ENCODE assay signal across 8 cellular contexts in the genomic region with DNA sequence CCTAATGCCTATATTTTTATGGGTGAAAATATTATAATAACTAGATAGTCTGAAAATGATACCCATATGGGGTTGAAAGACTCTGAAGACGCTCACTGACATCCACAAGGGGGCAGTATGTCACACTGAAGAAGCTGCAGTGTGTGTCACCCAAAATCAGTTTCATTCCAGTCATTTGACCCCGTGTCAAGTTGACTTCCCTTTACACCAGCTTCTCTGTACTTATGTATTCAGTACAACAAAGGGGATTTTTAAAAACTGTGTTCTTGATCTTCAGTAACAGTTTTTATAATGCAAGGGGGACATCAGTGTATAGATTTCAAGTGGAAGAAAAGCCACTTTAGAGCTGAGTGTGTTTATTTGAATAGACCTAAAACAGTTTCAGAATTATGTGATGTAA. TPM values are rescaled to one million over a fixed set of nuclear protein-coding genes. Genes with fewer than 3 reads are reported as not detected.
DNase-seq lines count a peak whose midpoint lies in the region; ATAC-seq, FAIRE-seq and TF ChIP-seq lines count a peak whose summit lies in the region.

No MANE protein-coding gene starts in this region.

- H3K4me3 Mint-ChIP-seq in H9 = no peak overlapping the region

- BruUV-seq in K562 (replicated peaks; lab: Mats Ljungman, UMichigan) = no TSS peak

- H3K4me1 ChIP-seq in H9 (ENCODE audit: insufficient read depth, low read length) = peaks cover 7% of the 10 kb centered on the region; the same call in 1 of the 2 replicates
- H3K4me1 ChIP-seq in K562 (replicated peaks in 1 of 2; ENCODE audit: control insufficient read depth in 2 of 2, insufficient read depth in 2 of 2, low read length in 2 of 2) = no peaks in the 10 kb centered on the region; a peak in 1 of 5 replicates

- H3T11ph ChIP-seq in H9 (ENCODE audit: low read length) = no peak overlapping the region

- H3K9ac ChIP-seq in H9 (ENCODE audit: extremely low read depth, insufficient read length, low read length) = no peak overlapping the region
- no peak overlapping the region for H3K9ac ChIP-seq in K562 (ENCODE audit: insufficient read depth in 1 of 2, low read depth in 2 of 2, low read length in 2 of 2)

- H3K4me1 Mint-ChIP-seq in H9 = peaks cover 5 to 6% of the 10 kb centered on the region in 2 experiments

- intact Hi-C loops in K562 (cut with micrococcal nuclease) = loop anchor here (1.0 to 5.0 kb wide), 4 partner anchors 62 to 493 kb away; partner anchors contain the start of gene COQ3

- H3K27me3 ChIP-seq in H9 (ENCODE audit: insufficient read depth, low read length) (no peaks in the 10 kb centered on the region), K562 (ENCODE audit: control insufficient read depth in 2 of 2, insufficient read depth in 2 of 2, low read length in 2 of 2) (peaks cover 6 to 10% of the 10 kb centered on the region in 2 experiments; a peak in 1 of 5 replicates)

- H3K4ac ChIP-seq in H9 (ENCODE audit: low read depth, low read length) = no peak overlapping the region

- H3K9me1 ChIP-seq in K562 (ENCODE audit: control insufficient read depth, insufficient read depth, low read length) = no peaks in the 10 kb centered on the region

- H2AFZ ChIP-seq in H9 (ENCODE audit: low read length) = no peak overlapping the region
- H2AFZ ChIP-seq in K562 (ENCODE audit: low read depth, low read length) = no peak overlapping the region

- no peak overlapping the region for H3K14ac ChIP-seq in H9 (ENCODE audit: insufficient read depth, low read length)

- no peak overlapping the region for H4K91ac ChIP-seq in H9 (ENCODE audit: insufficient read length, low read depth, low read length)

- in situ Hi-C loops in K562 (cut with MboI) = loop anchor here (25.0 kb wide), 1 partner anchor 407 kb away; no protein-coding TSS in a partner anchor

- H2BK12ac ChIP-seq in H9 (ENCODE audit: insufficient read length, low read depth, low read length) = no peak overlapping the region

- no peak overlapping the region for H3K18ac ChIP-seq in H9 (ENCODE audit: insufficient read length, low read depth, low read length)

- no peak overlapping the region for H3K56ac ChIP-seq in H9 (ENCODE audit: insufficient read length, low read depth, low read length)

- no peak overlapping the region for H3K4me2 ChIP-seq in H9 (ENCODE audit: insufficient read depth, insufficient read length, low read length)
- H3K4me2 ChIP-seq in K562 (ENCODE audit: insufficient read depth, low read length) = no peak overlapping the region

- peak; percentile 92 for ATAC-seq in K562

- H2BK20ac ChIP-seq in H9 (ENCODE audit: low read depth, low read length, poor library complexity, severe bottlenecking) = no peak overlapping the region

- H3K23me2 ChIP-seq in H9 (ENCODE audit: insufficient read length, low read depth, low read length, poor library complexity, severe bottlenecking) = no peaks in the 10 kb centered on the region

- peak overlapping the region in 1 of 3 experiments; percentile 66; a peak in 2 of 7 replicates for H3K27ac Mint-ChIP-seq in H9

- peak; percentile 54 to 72 for TF ChIP-seq RAD21 in K562 (CRISPR knock-in tag; conservative IDR thresholded peaks at IDR 0.05 in 1 of 2, IDR thresholded peaks at IDR 0.05 in 1 of 2)

- TF ChIP-seq CTCF in H9 (conservative IDR thresholded peaks at IDR 0.05) (peak; percentile 89), K562 (IDR thresholded peaks at IDR 0.05 in 2 of 3, conservative IDR thresholded peaks at IDR 0.05 in 1 of 3; ENCODE audit: insufficient read depth in 2 of 3, low read depth in 1 of 3, low read length in 3 of 3) (peak; percentile 60 to 86 (median 75))

- no peak for TF ChIP-seq EP300 in K562 (IDR thresholded peaks at IDR 0.05; ENCODE audit: low read length)

- no CpG with 5 or more reads among the region's 2 CpGs for WGBS in H9 (ENCODE audit: extremely low coverage, insufficient read length, low lambda C conversion rate)
- WGBS in K562 (ENCODE audit: insufficient coverage, low coverage, missing lambda C conversion rate) = 0% methylated on average over 2 of the region's 2 CpGs

- H2BK5ac ChIP-seq in H9 (ENCODE audit: insufficient read length, low read length) = no peak overlapping the region

- H2BK120ac ChIP-seq in H9 (ENCODE audit: low read depth, low read length, poor library complexity, severe bottlenecking) = no peak overlapping the region

- H2AK5ac ChIP-seq in H9 (ENCODE audit: insufficient read length, low read length) = no peak overlapping the region

- peak; percentile 92 for FAIRE-seq in K562 (lab: Jason Lieb, UNC)

- H4K20me1 ChIP-seq in H9 (ENCODE audit: control insufficient read depth, insufficient read depth, insufficient read length) (no peaks in the 10 kb centered on the region), K562 (replicated peaks; ENCODE audit: control insufficient read depth, insufficient read depth, low read length) (no peaks in the 10 kb centered on the region)

- peak; percentile 28 for DNase-seq in NK-92 treated with Interleukin-12 subunit alpha and Interleukin-12 subunit beta, amount 100 ng/mL, for 24 hours (lab: John Stamatoyannopoulos, UW)
- no peak for DNase-seq in NK-92 (lab: John Stamatoyannopoulos, UW; ENCODE audit: unreplicated experiment)
- DNase-seq in H9 = peak; percentile 41
- peak; percentile 77 for DNase-seq in LHCN-M2 (ENCODE audit: low read depth)
- peak in 3 of 5 experiments; percentile 15 to 82 (median 34) for DNase-seq in T-helper 2 cell
- DNase-seq in K562 (ENCODE audit: extremely low read depth in 1 of 4, low spot score in 3 of 4) = peak; percentile 68 to 79 (median 76)
- DNase-seq in kidney tubule cell (ENCODE audit: low spot score) = peak; percentile 73
- peak; percentile 12 to 54 (median 52) for DNase-seq in stimulated activated CD4-positive, alpha-beta T cell treated with anti-CD3 and anti-CD28 coated beads, TNF-alpha, amount 100 ng/mL, for 24 hours (ENCODE audit: low read depth in 3 of 3)

- no peak overlapping the region for H4K8ac ChIP-seq in H9 (replicated peaks; ENCODE audit: insufficient read length, low read depth, low read length)

- no peak for TF ChIP-seq POLR2A in K562 (conservative IDR thresholded peaks at IDR 0.05)

- H3K9me3 Mint-ChIP-seq in H9 = no peaks in the 10 kb centered on the region

- peaks cover 0 to 9% (median 0%) of the 10 kb centered on the region in 3 experiments; a peak in 2 of 7 replicates for H3K36me3 Mint-ChIP-seq in H9 (ENCODE audit: insufficient read depth in 1 of 3, low read depth in 3 of 3)

- H3K4me3 ChIP-seq in K562 = no peak overlapping the region

- no peak overlapping the region for H3K23ac ChIP-seq in H9 (ENCODE audit: insufficient read length, low read depth, low read length)

- no peak overlapping the region for H3K27ac ChIP-seq in H9 (ENCODE audit: insufficient read length, low read depth, low read length)
- no peak overlapping the region for H3K27ac ChIP-seq in K562 (ENCODE audit: extremely low read depth, low read depth, low read length)

- H3K9me3 ChIP-seq in H9 (ENCODE audit: control insufficient read depth, low read depth, low read length) = no peaks in the 10 kb centered on the region
- no peaks in the 10 kb centered on the region for H3K9me3 ChIP-seq in K562 (replicated peaks; ENCODE audit: control insufficient read depth, insufficient read depth, low read depth, low read length)

- CTCF ChIA-PET in K562 (lab: Yijun Ruan, JAX; ENCODE audit: low intra/inter-chr PET ratio) = interaction anchor here (0.6 to 1.4 kb wide), 4 partner anchors 96 to 416 kb away, joined by 3 to 4 read pairs (median 3); no protein-coding TSS in a partner anchor

- H3K79me1 ChIP-seq in H9 (ENCODE audit: insufficient read depth, low read depth, low read length, poor library complexity, severe bottlenecking) = no peaks in the 10 kb centered on the region

- no peaks in the 10 kb centered on the region for H3K27me3 Mint-ChIP-seq in H9 (ENCODE audit: low read depth)

- H3K36me3 ChIP-seq in K562 (ENCODE audit: control insufficient read depth, insufficient read depth, low read length) = no peaks in the 10 kb centered on the region

- H3K79me2 ChIP-seq in H9 (ENCODE audit: insufficient read depth, low read length) (no peaks in the 10 kb centered on the region), K562 (ENCODE audit: control insufficient read depth, insufficient read depth, low read length) (no peaks in the 10 kb centered on the region)

- POLR2A ChIA-PET in K562 (lab: Yijun Ruan, JAX) = interaction anchor here (0.8 to 1.8 kb wide), 3 partner anchors 13 to 18 kb away, joined by 4 to 5 read pairs (median 5); no protein-coding TSS in a partner anchor

- H4K5ac ChIP-seq in H9 (ENCODE audit: insufficient read length, low read depth, low read length) = no peak overlapping the region

- no peak overlapping the region for H2BK15ac ChIP-seq in H9 (ENCODE audit: low read depth, low read length)

RNA-seq across cellular contexts. Expression of gene FAXC, which starts 19.3 kb away (rescaled TPM):
- total RNA-seq in H9 (2021) = 17.2 and 17.7 TPM in 2 replicates
- 0.90 and 2.9 TPM in 2 replicates for total RNA-seq in LHCN-M2 (2014; rRNA removed)
- polyA plus RNA-seq in LHCN-M2 (2012) = 2.5 TPM
- total RNA-seq in K562 (2011; cell fraction: chromatin; rRNA removed; ENCODE audit: low replicate concordance) = 0.32 TPM in 1 of 2 replicates, not detected in the other
- total RNA-seq in K562 (2011; cell fraction: nucleolus; rRNA removed) = not detected in 2 replicates
- 0.37 TPM in 1 of 2 replicates, not detected in the other for total RNA-seq in K562 (2011; cell fraction: nucleoplasm; rRNA removed)
- total RNA-seq in K562 (2014; rRNA removed) = 0.04 TPM in 1 of 2 replicates, not detected in the other
- total RNA-seq in K562 (2014; rRNA removed; fragmentation: Illumina TruSeq; extraction: Trizol) = not detected in 2 replicates
- not detected in 2 replicates for total RNA-seq in K562 (2015; rRNA removed; fragmentation: Illumina TruSeq; extraction: Trizol)
- not detected in 2 replicates for total RNA-seq in K562 (2021)
- 0.40 TPM in 1 of 2 replicates, not detected in the other for polyA plus RNA-seq in K562 (2011; rRNA removed)
- 0.10 TPM in 1 of 2 replicates, not detected in the other for polyA plus RNA-seq in K562 (2011; cell fraction: cytosol; rRNA removed)
- 0.01 and 0.34 TPM in 2 replicates for polyA plus RNA-seq in K562 (2011; cell fraction: nucleus; rRNA removed)
- 0.17 and 0.18 TPM in 2 replicates for polyA plus RNA-seq in K562 (2012)
- polyA plus RNA-seq in K562 (2014; fragmentation: Illumina TruSeq; extraction: Trizol) = 0.06 and 0.22 TPM in 2 replicates
- polyA plus RNA-seq in K562 (2014; fragmentation: Nextera tagmentation; extraction: Ambion mirVana) = under 1 TPM; 0.13 to 0.14 TPM
- 0.19 TPM in 1 of 2 replicates, not detected in the other for polyA plus RNA-seq in K562 (2014; rRNA removed)
- polyA minus RNA-seq in K562 (2011; rRNA and poly(A)+ RNA removed) = 0.03 and 0.35 TPM in 2 replicates
- not detected in 2 replicates for polyA minus RNA-seq in K562 (2011; cell fraction: cytosol; rRNA and poly(A)+ RNA removed)
- polyA minus RNA-seq in K562 (2011; cell fraction: nucleus; rRNA and poly(A)+ RNA removed) = 0.11 TPM in 1 of 2 replicates, not detected in the other
